Comparison of ENCODE assay signal across 23 cellular contexts in genomic region chr11:33747969-33748368, GRCh38. TPM values are rescaled to one million over a fixed set of nuclear protein-coding genes. Genes with fewer than 3 reads are reported as not detected.
A peak's percentile ranks its signal among the peaks of the same experiment; 100 is the strongest.
DNase-seq lines count a peak whose midpoint lies in the region; ATAC-seq and TF ChIP-seq lines count a peak whose summit lies in the region.
"Had no signal": no experiment of that assay in that cellular context is flagged by ENCODE, and none has a peak within 500 bp of the region (broad histone marks: within the 10 kb centered on the region; RNA-seq: fewer than 3 reads in every experiment).

No MANE protein-coding gene starts in this region.

- no peak for TF ChIP-seq CTCF in mesothelial cell of epicardium (IDR thresholded peaks at IDR 0.05; ENCODE audit: unreplicated experiment)

- no peak overlapping the region for H3K4me3 Mint-ChIP-seq in mesothelial cell of epicardium
- no peak overlapping the region for H3K4me3 Mint-ChIP-seq in activated naive CD8-positive, alpha-beta T cell treated with anti-CD3 and anti-CD28 coated beads for 36 hours
- H3K4me3 Mint-ChIP-seq: activated B cell treated with CpG ODN at 0.5 μM for 24 hours; activated naive CD8-positive, alpha-beta T cell treated with anti-CD3 and anti-CD28 coated beads, Interleukin-2, amount 10 ng/mL, durations not matched to agents 7 days and 5 days; GM23338; immature natural killer cell; naive thymus-derived CD4-positive, alpha-beta T cell; stimulated activated naive CD8-positive, alpha-beta T cell treated with anti-CD3 and anti-CD28 coated beads, Interleukin-15, Interleukin-2, amounts not matched to agents 100 ng/mL and 50 ng/mL, for 24 hours; T-helper 2 cell treated with Interferon-gamma antibody and Interleukin-4, amounts not matched to agents 5 μg/mL and 100 μg/mL, for 36 hours had no signal

- no peaks in the 10 kb centered on the region for H3K9me3 Mint-ChIP-seq in mesothelial cell of epicardium
- no peaks in the 10 kb centered on the region for H3K9me3 Mint-ChIP-seq in activated naive CD8-positive, alpha-beta T cell treated with anti-CD3 and anti-CD28 coated beads for 36 hours
- H3K9me3 Mint-ChIP-seq: activated B cell treated with CpG ODN at 0.5 μM for 24 hours; activated naive CD8-positive, alpha-beta T cell treated with anti-CD3 and anti-CD28 coated beads, Interleukin-2, amount 10 ng/mL, durations not matched to agents 7 days and 5 days; GM23338; immature natural killer cell; naive thymus-derived CD4-positive, alpha-beta T cell; stimulated activated naive CD8-positive, alpha-beta T cell treated with anti-CD3 and anti-CD28 coated beads, Interleukin-15, Interleukin-2, amounts not matched to agents 100 ng/mL and 50 ng/mL, for 24 hours; T-helper 2 cell treated with Interferon-gamma antibody and Interleukin-4, amounts not matched to agents 5 μg/mL and 100 μg/mL, for 36 hours had no signal

- CTCF ChIA-PET in HEK293T (lab: Yijun Ruan, JAX) = no interaction called here

- H3K27ac Mint-ChIP-seq in mesothelial cell of epicardium = peak overlapping the region; percentile 21
- H3K27ac Mint-ChIP-seq in activated naive CD8-positive, alpha-beta T cell treated with anti-CD3 and anti-CD28 coated beads for 36 hours = no peak overlapping the region
- H3K27ac Mint-ChIP-seq: activated B cell treated with CpG ODN at 0.5 μM for 24 hours; activated naive CD8-positive, alpha-beta T cell treated with anti-CD3 and anti-CD28 coated beads, Interleukin-2, amount 10 ng/mL, durations not matched to agents 7 days and 5 days; GM23338; immature natural killer cell; stimulated activated naive CD8-positive, alpha-beta T cell treated with anti-CD3 and anti-CD28 coated beads, Interleukin-15, Interleukin-2, amounts not matched to agents 100 ng/mL and 50 ng/mL, for 24 hours; T-helper 2 cell treated with Interferon-gamma antibody and Interleukin-4, amounts not matched to agents 5 μg/mL and 100 μg/mL, for 36 hours had no signal

- ATAC-seq in esophagus mucosa = no peak
- ATAC-seq: GM23338; naive thymus-derived CD4-positive, alpha-beta T cell had no signal

- H3K36me3 Mint-ChIP-seq in mesothelial cell of epicardium = peaks cover 12% of the 10 kb centered on the region
- H3K36me3 Mint-ChIP-seq in activated naive CD8-positive, alpha-beta T cell treated with anti-CD3 and anti-CD28 coated beads for 36 hours = no peaks in the 10 kb centered on the region

- POLR2A ChIA-PET in HEK293T (lab: Yijun Ruan, JAX) = no interaction called here

- H3K27me3 Mint-ChIP-seq in mesothelial cell of epicardium (ENCODE audit: low read depth) = no peaks in the 10 kb centered on the region
- H3K27me3 Mint-ChIP-seq in activated naive CD8-positive, alpha-beta T cell treated with anti-CD3 and anti-CD28 coated beads for 36 hours = no peaks in the 10 kb centered on the region
- H3K27me3 Mint-ChIP-seq: activated B cell treated with CpG ODN at 0.5 μM for 24 hours; activated naive CD8-positive, alpha-beta T cell treated with anti-CD3 and anti-CD28 coated beads, Interleukin-2, amount 10 ng/mL, durations not matched to agents 7 days and 5 days; naive thymus-derived CD4-positive, alpha-beta T cell; stimulated activated naive CD8-positive, alpha-beta T cell treated with anti-CD3 and anti-CD28 coated beads, Interleukin-15, Interleukin-2, amounts not matched to agents 100 ng/mL and 50 ng/mL, for 24 hours had no signal

- peaks cover 8% of the 10 kb centered on the region for H3K4me1 Mint-ChIP-seq in mesothelial cell of epicardium
- no peaks in the 10 kb centered on the region for H3K4me1 Mint-ChIP-seq in activated naive CD8-positive, alpha-beta T cell treated with anti-CD3 and anti-CD28 coated beads for 36 hours
- H3K4me1 Mint-ChIP-seq: activated B cell treated with CpG ODN at 0.5 μM for 24 hours; activated naive CD8-positive, alpha-beta T cell treated with anti-CD3 and anti-CD28 coated beads, Interleukin-2, amount 10 ng/mL, durations not matched to agents 7 days and 5 days; immature natural killer cell; naive thymus-derived CD4-positive, alpha-beta T cell had no signal

- peak; percentile 50 for DNase-seq in EL
- peak; percentile 18 to 69 for DNase-seq in NCI-H446 (lab: John Stamatoyannopoulos, UW)
- peak; percentile 79 for DNase-seq in dedifferentiated amniotic fluid mesenchymal stem cell (ENCODE audit: extremely low spot score)
- DNase-seq in mesothelial cell of epicardium (ENCODE audit: low spot score in 2 of 2, unreplicated experiment in 2 of 2) = no peak
- no peak for DNase-seq in iPS-NIHi11 (ENCODE audit: low spot score)
- no peak for DNase-seq in HEK293T (ENCODE audit: extremely low spot score)
- no peak for DNase-seq in activated naive CD8-positive, alpha-beta T cell treated with anti-CD3 and anti-CD28 coated beads for 36 hours
- DNase-seq: activated B cell treated with CpG ODN at 0.5 μM for 24 hours; activated CD8-positive, alpha-beta memory T cell treated with anti-CD3 and anti-CD28 coated beads for 24 hours; activated naive CD8-positive, alpha-beta T cell treated with anti-CD3 and anti-CD28 coated beads, Interleukin-2, amount 10 ng/mL, durations not matched to agents 7 days and 5 days; heart right ventricle; immature natural killer cell; Kasumi-1; naive thymus-derived CD4-positive, alpha-beta T cell; ovary; stimulated activated CD4-positive, alpha-beta T cell treated with anti-CD3 and anti-CD28 coated beads, Interleukin-1b, Interleukin-23, amount 100 ng/mL, for 48 hours; trophoblast cell had no signal

TF ChIP-seq in HEK293T, 16 proteins besides CTCF, POLR2A, EP300 and RAD21:
- TF ChIP-seq SP1 (IDR thresholded peaks at IDR 0.05) (no peak), L3MBTL2 (conservative IDR thresholded peaks at IDR 0.05) (no peak), NFRKB (IDR thresholded peaks at IDR 0.05) (no peak), CTBP1 (IDR thresholded peaks at IDR 0.05; ENCODE audit: borderline replicate concordance) (no peak), TARDBP (IDR thresholded peaks at IDR 0.05) (no peak), FOXA1 (IDR thresholded peaks at IDR 0.05) (no peak), LEF1 (IDR thresholded peaks at IDR 0.05; ENCODE audit: borderline replicate concordance) (no peak), HDGF (IDR thresholded peaks at IDR 0.05; ENCODE audit: borderline replicate concordance) (no peak), FOXK2 (IDR thresholded peaks at IDR 0.05) (no peak), FOXM1 (IDR thresholded peaks at IDR 0.05; ENCODE audit: borderline replicate concordance) (no peak)

RNA-seq across cellular contexts. Expression of gene CD59, which starts 11.7 kb away (rescaled TPM):
- total RNA-seq in mesothelial cell of epicardium (162 to 176 TPM (median 171 TPM) in 3 replicates), esophagus mucosa (319 TPM)
- total RNA-seq in activated naive CD8-positive, alpha-beta T cell treated with anti-CD3 and anti-CD28 coated beads for 36 hours = 10 to 100 TPM; 58.4 to 60.3 TPM

RNA-seq across cellular contexts. Expression of gene FBXO3, which starts 26.4 kb away (rescaled TPM):
- total RNA-seq in mesothelial cell of epicardium (28.7 to 29.3 TPM (median 28.9 TPM) in 3 replicates), esophagus mucosa (23.8 TPM)
- 10 to 100 TPM; 10.1 to 13.2 TPM for total RNA-seq in activated naive CD8-positive, alpha-beta T cell treated with anti-CD3 and anti-CD28 coated beads for 36 hours

RNA-seq across cellular contexts. Expression of gene C11orf91, which starts 47.3 kb away (rescaled TPM):
- total RNA-seq in mesothelial cell of epicardium (0.57 to 0.65 TPM in 2 of 3 replicates, not detected in the other), esophagus mucosa (1.1 TPM)
- total RNA-seq in activated naive CD8-positive, alpha-beta T cell treated with anti-CD3 and anti-CD28 coated beads for 36 hours = under 1 TPM in 1 of 2 experiments, not detected in 1; 0.28 TPM
- total RNA-seq: bronchial epithelial cell; esophagus muscularis mucosa; GM23338; naive thymus-derived CD4-positive, alpha-beta T cell had no signal

Comparison
In these comparisons a context has a peak if more than half of its experiments do, and no peak if none do; other contexts are left out.
1. DNase-seq: peak in EL (single experiment), NCI-H446 (2 of 2) and dedifferentiated amniotic fluid mesenchymal stem cell (single experiment); none in mesothelial cell of epicardium (0 of 2), iPS-NIHi11 (single experiment), HEK293T (single experiment) and activated naive CD8-positive, alpha-beta T cell treated with anti-CD3 and anti-CD28 coated beads for 36 hours (single experiment).